ENCODE assay signal across 12 cellular contexts in the genomic region with DNA sequence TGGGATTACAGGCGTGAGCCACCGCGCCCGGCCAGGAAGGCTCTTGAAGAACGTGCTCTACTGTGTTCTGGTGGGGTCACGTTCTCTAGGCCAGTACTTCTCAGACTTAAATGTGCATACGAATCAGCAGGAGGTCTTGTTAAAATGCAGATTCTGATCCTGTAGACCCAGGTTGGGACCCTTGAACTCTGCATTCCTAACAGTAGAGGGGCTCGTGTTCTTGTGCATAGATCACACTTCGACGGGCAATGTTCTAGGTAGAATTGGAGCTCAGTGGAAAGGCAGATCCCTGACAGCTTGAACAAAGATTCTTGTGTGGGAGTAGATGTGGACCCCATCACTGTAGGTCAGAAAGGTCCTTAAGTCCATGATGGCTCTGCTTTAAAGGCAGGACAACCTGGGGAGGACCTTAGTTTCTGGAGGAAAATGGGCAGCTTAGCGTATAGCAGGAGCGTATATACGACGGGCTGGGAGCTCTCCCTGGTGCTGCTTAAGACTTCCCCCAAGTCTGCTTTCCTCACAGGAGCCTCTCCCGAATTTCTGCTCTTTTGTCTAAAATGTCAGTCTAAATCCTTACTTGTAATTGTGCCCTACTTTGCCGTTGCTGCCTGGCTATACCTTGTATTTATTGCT. TPM values are rescaled to one million over a fixed set of nuclear protein-coding genes. Genes with fewer than 3 reads are reported as not detected.
DNase-seq lines count a peak whose midpoint lies in the region; ATAC-seq and TF ChIP-seq lines count a peak whose summit lies in the region.
"Had no signal": no experiment of that assay in that cellular context is flagged by ENCODE, and none has a peak within 500 bp of the region (broad histone marks: within the 10 kb centered on the region; RNA-seq: fewer than 3 reads in every experiment).

No MANE protein-coding gene starts in this region.

- TF ChIP-seq POLR2A in NB4 (IDR thresholded peaks at IDR 0.05; ENCODE audit: extremely low read depth, insufficient read length) = no peak

- TF ChIP-seq CTCF in NB4 (IDR thresholded peaks at IDR 0.05; ENCODE audit: low read depth, low read length) (no peak), choroid plexus epithelial cell (conservative IDR thresholded peaks at IDR 0.05; ENCODE audit: low read depth, low read length) (no peak)

- no peak overlapping the region for H3K4me3 ChIP-seq in NB4 (ENCODE audit: low read depth, low read length)
- H3K4me3 ChIP-seq in choroid plexus epithelial cell (ENCODE audit: low read depth, low read length) = no peak overlapping the region

- ATAC-seq in GM18517 (IDR thresholded peaks at IDR 0.05; ENCODE audit: unreplicated experiment) = no peak

- peak; percentile 35 for DNase-seq in AG08396 (ENCODE audit: low spot score)
- DNase-seq in NB4 (ENCODE audit: low read depth) = peak; percentile 31
- DNase-seq in choroid plexus epithelial cell (ENCODE audit: low read depth) = peak; percentile 64
- DNase-seq in iPS-NIHi11 (ENCODE audit: low spot score) = peak; percentile 66
- DNase-seq in cerebellum (ENCODE audit: low spot score) = no peak
- no peak for DNase-seq in DMS79 (lab: John Stamatoyannopoulos, UW)
- DNase-seq in cerebellar cortex (ENCODE audit: low spot score) = no peak
- DNase-seq: activated CD8-positive, alpha-beta memory T cell treated with anti-CD3 and anti-CD28 coated beads, Interleukin-2, amount 50 U/mL, for 4 hours; DMS53; effector CD4-positive, alpha-beta T cell; SHP77 had no signal

RNA-seq across cellular contexts. Expression of gene FAM81A, which starts 16.9 kb away (rescaled TPM):
- 4.9 TPM for total RNA-seq in cerebellum

RNA-seq across cellular contexts. Expression of gene MYO1E, which starts 48.4 kb away (rescaled TPM):
- total RNA-seq in cerebellum = 7.7 TPM

Comparison
In these comparisons a context has a peak if more than half of its experiments do, and no peak if none do; other contexts are left out.
1. DNase-seq: peak in AG08396 (single experiment), NB4 (single experiment), choroid plexus epithelial cell (single experiment) and iPS-NIHi11 (single experiment); none in cerebellum (single experiment), DMS79 (single experiment) and cerebellar cortex (single experiment).